ENCODE assay signal across 15 cellular contexts in genomic region chr17:7824021-7824924, GRCh38.
"Had no signal": no experiment of that assay in that cellular context is flagged by ENCODE, and none has a peak within 500 bp of the region (broad histone marks: within the 10 kb centered on the region; RNA-seq: fewer than 3 reads in every experiment).

No MANE protein-coding gene starts in this region.

- H3K27ac Mint-ChIP-seq: activated CD4-positive, alpha-beta T cell treated with anti-CD3 and anti-CD28 coated beads, Interleukin-2, amount 10 ng/mL, durations not matched to agents 7 days and 5 days; activated T-helper 17 cell treated with anti-CD3 and anti-CD28 coated beads, Interleukin-2, amount 50 U/mL, for 72 hours; neural progenitor cell; stimulated activated memory B cell treated with anti-CD40 and anti-IgM and Interleukin-4, amounts not matched to agents 10 μg/mL and 1 μg/mL and 100 μg/mL, for 72 hours had no signal

- H3K27ac ChIP-seq: body of pancreas, esophagus muscularis mucosa, lower lobe of right lung, neural progenitor cell, transverse colon had no signal

- H3K4me1 Mint-ChIP-seq: activated CD4-positive, alpha-beta T cell treated with anti-CD3 and anti-CD28 coated beads, Interleukin-2, amount 10 ng/mL, durations not matched to agents 7 days and 5 days; activated T-helper 17 cell treated with anti-CD3 and anti-CD28 coated beads, Interleukin-2, amount 50 U/mL, for 72 hours had no signal

- H3K36me3 Mint-ChIP-seq: neural progenitor cell; stimulated activated memory B cell treated with anti-CD40 and anti-IgM and Interleukin-4, amounts not matched to agents 10 μg/mL and 1 μg/mL and 100 μg/mL, for 72 hours had no signal

- H3K4me1 ChIP-seq: lower lobe of right lung, neural progenitor cell, transverse colon had no signal

- H3K4me3 ChIP-seq: body of pancreas, esophagus muscularis mucosa, lower lobe of right lung, neural progenitor cell, smooth muscle cell, transverse colon had no signal

- H3K36me3 ChIP-seq: esophagus muscularis mucosa, lower lobe of right lung, neural progenitor cell, transverse colon had no signal

- DNase-seq: activated CD4-positive, alpha-beta T cell treated with anti-CD3 and anti-CD28 coated beads, Interleukin-2, amount 10 ng/mL, durations not matched to agents 7 days and 5 days; activated CD4-positive, CD25-positive, alpha-beta regulatory T cell; activated CD8-positive, alpha-beta memory T cell treated with anti-CD3 and anti-CD28 coated beads for 24 hours; activated naive CD4-positive, alpha-beta T cell treated with anti-CD3 and anti-CD28 coated beads, Interleukin-2, amount 50 U/mL, for 16 hours; body of pancreas; lower lobe of right lung; midbrain; right cardiac atrium; transverse colon had no signal

- H3K9ac ChIP-seq: neural progenitor cell had no signal

- H3K4me3 Mint-ChIP-seq: activated CD4-positive, alpha-beta T cell treated with anti-CD3 and anti-CD28 coated beads, Interleukin-2, amount 10 ng/mL, durations not matched to agents 7 days and 5 days; activated T-helper 17 cell treated with anti-CD3 and anti-CD28 coated beads, Interleukin-2, amount 50 U/mL, for 72 hours; neural progenitor cell; stimulated activated memory B cell treated with anti-CD40 and anti-IgM and Interleukin-4, amounts not matched to agents 10 μg/mL and 1 μg/mL and 100 μg/mL, for 72 hours had no signal

- H3K9me3 ChIP-seq: body of pancreas, esophagus muscularis mucosa, lower lobe of right lung, transverse colon had no signal

- H3K27me3 ChIP-seq: body of pancreas, dorsolateral prefrontal cortex, esophagus muscularis mucosa, transverse colon had no signal

- ATAC-seq: body of pancreas; lower lobe of right lung; stimulated activated memory B cell treated with anti-CD40 and anti-IgM and Interleukin-4, amounts not matched to agents 10 μg/mL and 1 μg/mL and 100 μg/mL, for 72 hours had no signal

- H3K9me3 Mint-ChIP-seq: activated CD4-positive, alpha-beta T cell treated with anti-CD3 and anti-CD28 coated beads, Interleukin-2, amount 10 ng/mL, durations not matched to agents 7 days and 5 days; activated T-helper 17 cell treated with anti-CD3 and anti-CD28 coated beads, Interleukin-2, amount 50 U/mL, for 72 hours; neural progenitor cell; stimulated activated memory B cell treated with anti-CD40 and anti-IgM and Interleukin-4, amounts not matched to agents 10 μg/mL and 1 μg/mL and 100 μg/mL, for 72 hours had no signal
